ENCODE assay signal across 8 cellular contexts in the genomic region with DNA sequence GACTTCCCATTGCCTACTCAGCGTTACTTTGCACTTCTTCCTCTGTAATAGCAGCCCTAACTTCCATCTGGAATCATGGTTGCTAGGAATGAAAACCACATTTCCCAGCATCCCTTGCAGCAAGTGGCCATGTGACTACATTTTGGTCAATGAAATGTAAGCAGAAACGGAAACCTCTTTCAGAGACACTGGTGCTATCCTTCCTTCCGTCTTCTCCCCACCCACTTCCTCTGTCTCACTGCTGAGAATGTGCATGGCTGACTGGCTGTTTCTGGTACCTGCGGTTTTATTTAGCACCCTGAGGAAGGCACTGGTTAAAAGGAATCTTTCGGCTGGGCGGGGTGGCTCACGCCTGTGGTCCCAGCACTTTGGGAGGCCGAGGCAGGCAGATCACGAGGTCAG.
DNase-seq lines count a peak whose midpoint lies in the region; ATAC-seq and TF ChIP-seq lines count a peak whose summit lies in the region.

No MANE protein-coding gene starts in this region.

- H3K36me3 ChIP-seq in SU-DHL-6 (ENCODE audit: low read length) = no peaks in the 10 kb centered on the region
- H3K36me3 ChIP-seq in sigmoid colon = no peaks in the 10 kb centered on the region

- H3K79me2 ChIP-seq in SU-DHL-6 (ENCODE audit: insufficient read depth, low read length) = no peaks in the 10 kb centered on the region

- H3K27ac Mint-ChIP-seq in natural killer cell treated with Interleukin-12 subunit alpha and Interleukin-12 subunit beta and Interleukin-15 and Interleukin-18, amount 100 ng/mL, for 72 hours = peak overlapping the region; percentile 82 to 84

- no peaks in the 10 kb centered on the region for H3K9me2 ChIP-seq in SU-DHL-6 (replicated peaks; ENCODE audit: insufficient read depth, low read length)

- no peaks in the 10 kb centered on the region for H3K27me3 Mint-ChIP-seq in natural killer cell treated with Interleukin-12 subunit alpha and Interleukin-12 subunit beta and Interleukin-15 and Interleukin-18, amount 100 ng/mL, for 72 hours

- H4K20me1 ChIP-seq in SU-DHL-6 (ENCODE audit: low read depth, low read length) = no peaks in the 10 kb centered on the region

- H3F3A ChIP-seq in SU-DHL-6 (ENCODE audit: insufficient read depth) = 0 out of 2 replicates have a peak, but pooled peaks cover 3% of the 10 kb centered on the region

- no peaks in the 10 kb centered on the region for H3K9me3 ChIP-seq in SU-DHL-6 (ENCODE audit: insufficient read depth, low read length)
- no peaks in the 10 kb centered on the region for H3K9me3 ChIP-seq in sigmoid colon

- H3K4me1 Mint-ChIP-seq in natural killer cell treated with Interleukin-12 subunit alpha and Interleukin-12 subunit beta and Interleukin-15 and Interleukin-18, amount 100 ng/mL, for 72 hours (ENCODE audit: low read depth in 2 of 2) = peaks cover 48 to 56% of the 10 kb centered on the region in 2 donors

- TF ChIP-seq POLR2A in sigmoid colon (IDR thresholded peaks at IDR 0.05) = no peak

- peak overlapping the region; percentile 77 for H2AFZ ChIP-seq in SU-DHL-6 (ENCODE audit: low read depth, low read length, severe bottlenecking)

- no peak for TF ChIP-seq CTCF in SU-DHL-6 (IDR thresholded peaks at IDR 0.05; ENCODE audit: insufficient read depth, low read length, poor library complexity, severe bottlenecking)
- TF ChIP-seq CTCF in sigmoid colon (IDR thresholded peaks at IDR 0.05) = no peak

- no peak overlapping the region for H3K9ac ChIP-seq in SU-DHL-6 (ENCODE audit: low read length)

- ATAC-seq in GM18498 (IDR thresholded peaks at IDR 0.05; ENCODE audit: unreplicated experiment) (peak; percentile 77), HG03196 (IDR thresholded peaks at IDR 0.05; ENCODE audit: unreplicated experiment) (peak; percentile 58), HG02678 (IDR thresholded peaks at IDR 0.05; ENCODE audit: unreplicated experiment) (no peak)
- ATAC-seq in natural killer cell treated with Interleukin-12 subunit alpha and Interleukin-12 subunit beta and Interleukin-15 and Interleukin-18, amount 100 ng/mL, for 72 hours = peak; percentile 86 to 94

- WGBS in sigmoid colon, 2 donors = 63 to 86% methylated on average over 9 of the region's 9 CpGs

- no peaks in the 10 kb centered on the region for H3K36me3 Mint-ChIP-seq in natural killer cell treated with Interleukin-12 subunit alpha and Interleukin-12 subunit beta and Interleukin-15 and Interleukin-18, amount 100 ng/mL, for 72 hours

- H3K27me3 ChIP-seq in SU-DHL-6 (ENCODE audit: low read length) (no peaks in the 10 kb centered on the region), sigmoid colon (peaks cover 0 to 6% (median 5%) of the 10 kb centered on the region in 3 donors)

- H3K9me3 Mint-ChIP-seq in natural killer cell treated with Interleukin-12 subunit alpha and Interleukin-12 subunit beta and Interleukin-15 and Interleukin-18, amount 100 ng/mL, for 72 hours = no peaks in the 10 kb centered on the region

- peak overlapping the region; percentile 58 for H3K4me3 Mint-ChIP-seq in natural killer cell treated with Interleukin-12 subunit alpha and Interleukin-12 subunit beta and Interleukin-15 and Interleukin-18, amount 100 ng/mL, for 72 hours

- intact Hi-C loops in sigmoid colon (cut with DNase I) = no loop called here

- DNase-seq in activated gamma-delta T cell treated with anti-CD3 and anti-CD28 coated beads, Interleukin-2, amount 50 U/mL, for 16 hours (ENCODE audit: low read depth) = peak; percentile 66
- DNase-seq in natural killer cell treated with Interleukin-12 subunit alpha and Interleukin-12 subunit beta and Interleukin-15 and Interleukin-18, amount 100 ng/mL, for 72 hours (ENCODE audit: low spot score) = peak; percentile 88
- DNase-seq in AG08395 (ENCODE audit: low spot score) = no peak
- DNase-seq in sigmoid colon = no peak

- H3K27ac ChIP-seq in SU-DHL-6 (ENCODE audit: low read depth, low read length) (no peak overlapping the region), sigmoid colon (no peak overlapping the region)

- peak overlapping the region; percentile 29 for H3K4me2 ChIP-seq in SU-DHL-6 (ENCODE audit: low read depth, low read length, poor library complexity, severe bottlenecking)

- TF ChIP-seq EP300 in sigmoid colon (IDR thresholded peaks at IDR 0.05) = no peak

- H3K4me1 ChIP-seq in sigmoid colon = peaks cover 0 to 16% (median 10%) of the 10 kb centered on the region in 4 donors

- peak overlapping the region; percentile 34 for H3K4me3 ChIP-seq in SU-DHL-6 (ENCODE audit: insufficient read depth, low read length, poor library complexity, severe bottlenecking)
- H3K4me3 ChIP-seq in sigmoid colon = no peak overlapping the region

Comparison
In these comparisons a context has a peak if more than half of its experiments do, and no peak if none do; other contexts are left out.
1. DNase-seq: peak in activated gamma-delta T cell treated with anti-CD3 and anti-CD28 coated beads, Interleukin-2, amount 50 U/mL, for 16 hours (single experiment) and natural killer cell treated with Interleukin-12 subunit alpha and Interleukin-12 subunit beta and Interleukin-15 and Interleukin-18, amount 100 ng/mL, for 72 hours (single experiment); none in AG08395 (single experiment) and sigmoid colon (single experiment).